Comparison of ENCODE assay signal across 1 cellular context in the genomic region with DNA sequence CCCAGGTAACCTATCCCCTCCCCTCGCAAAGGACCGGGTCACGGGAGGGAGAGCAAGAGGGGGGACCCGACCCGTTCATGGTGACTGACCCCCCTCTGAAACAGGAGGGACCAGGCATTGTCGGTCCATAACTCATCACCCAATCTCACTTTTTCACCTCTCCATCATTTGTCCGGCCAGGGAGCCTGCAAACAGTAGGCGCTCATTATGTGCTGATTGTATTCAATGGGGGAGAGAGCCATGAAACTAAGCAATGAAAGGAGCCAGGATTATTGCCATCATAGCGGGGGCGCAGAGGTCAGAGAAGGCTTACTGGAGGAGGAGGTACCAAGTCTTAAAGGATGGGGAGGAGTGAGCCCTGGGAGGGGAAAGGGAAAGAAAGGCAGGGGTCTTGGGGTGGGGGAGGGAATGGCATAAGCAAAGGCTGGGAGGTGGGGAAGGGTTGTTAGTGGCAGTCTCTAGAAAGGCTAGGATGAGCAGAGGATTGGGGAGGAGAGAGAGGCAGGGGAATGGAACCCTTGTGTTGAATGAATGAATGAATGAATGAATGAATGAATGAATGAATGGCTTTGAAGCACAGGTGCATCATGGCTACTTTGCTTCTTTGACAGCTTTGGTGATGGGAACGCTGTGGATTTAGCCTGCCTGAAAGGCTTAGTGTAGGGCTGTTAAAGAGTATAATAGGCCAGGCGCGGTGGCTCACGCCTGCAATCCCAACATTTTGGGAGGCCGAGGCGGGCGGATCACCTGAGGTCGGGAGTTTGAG.
TF ChIP-seq lines count a peak whose summit lies in the region.

No MANE protein-coding gene starts in this region.

TF ChIP-seq in GM12878, 131 proteins besides CTCF, POLR2A, EP300 and RAD21:
- TF ChIP-seq, protein P1, sequence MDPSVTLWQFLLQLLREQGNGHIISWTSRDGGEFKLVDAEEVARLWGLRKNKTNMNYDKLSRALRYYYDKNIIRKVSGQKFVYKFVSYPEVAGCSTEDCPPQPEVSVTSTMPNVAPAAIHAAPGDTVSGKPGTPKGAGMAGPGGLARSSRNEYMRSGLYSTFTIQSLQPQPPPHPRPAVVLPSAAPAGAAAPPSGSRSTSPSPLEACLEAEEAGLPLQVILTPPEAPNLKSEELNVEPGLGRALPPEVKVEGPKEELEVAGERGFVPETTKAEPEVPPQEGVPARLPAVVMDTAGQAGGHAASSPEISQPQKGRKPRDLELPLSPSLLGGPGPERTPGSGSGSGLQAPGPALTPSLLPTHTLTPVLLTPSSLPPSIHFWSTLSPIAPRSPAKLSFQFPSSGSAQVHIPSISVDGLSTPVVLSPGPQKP (IDR thresholded peaks at IDR 0.05; ENCODE audit: low read depth, low read length): no peak
- TF ChIP-seq YY1 (IDR thresholded peaks at IDR 0.05; ENCODE audit: low read depth, low read length) (peak; percentile 4; the same call in 1 of the 2 replicates), RBBP5 (conservative IDR thresholded peaks at IDR 0.05) (no peak), SPI1 (IDR thresholded peaks at IDR 0.05; ENCODE audit: borderline replicate concordance, insufficient read depth, low read depth, low read length) (no peak), RUNX3 (IDR thresholded peaks at IDR 0.05; ENCODE audit: low read length) (no peak), NFIC (IDR thresholded peaks at IDR 0.05; ENCODE audit: low read depth, low read length) (no peak), ZNF622 (IDR thresholded peaks at IDR 0.05) (no peak), YBX1 (IDR thresholded peaks at IDR 0.05) (no peak), MXI1 (IDR thresholded peaks at IDR 0.05; ENCODE audit: low read depth, low read length) (no peak), HDAC2 (IDR thresholded peaks at IDR 0.05) (no peak), CBFB (IDR thresholded peaks at IDR 0.05; ENCODE audit: low read depth) (no peak), POLR2AphosphoS5 (IDR thresholded peaks at IDR 0.05; ENCODE audit: low read length) (0 out of 2 replicates have a peak, but pooled peaks have one; percentile 3), ZNF24 (IDR thresholded peaks at IDR 0.05) (peak; percentile 96)
- TF ChIP-seq, protein P2, sequence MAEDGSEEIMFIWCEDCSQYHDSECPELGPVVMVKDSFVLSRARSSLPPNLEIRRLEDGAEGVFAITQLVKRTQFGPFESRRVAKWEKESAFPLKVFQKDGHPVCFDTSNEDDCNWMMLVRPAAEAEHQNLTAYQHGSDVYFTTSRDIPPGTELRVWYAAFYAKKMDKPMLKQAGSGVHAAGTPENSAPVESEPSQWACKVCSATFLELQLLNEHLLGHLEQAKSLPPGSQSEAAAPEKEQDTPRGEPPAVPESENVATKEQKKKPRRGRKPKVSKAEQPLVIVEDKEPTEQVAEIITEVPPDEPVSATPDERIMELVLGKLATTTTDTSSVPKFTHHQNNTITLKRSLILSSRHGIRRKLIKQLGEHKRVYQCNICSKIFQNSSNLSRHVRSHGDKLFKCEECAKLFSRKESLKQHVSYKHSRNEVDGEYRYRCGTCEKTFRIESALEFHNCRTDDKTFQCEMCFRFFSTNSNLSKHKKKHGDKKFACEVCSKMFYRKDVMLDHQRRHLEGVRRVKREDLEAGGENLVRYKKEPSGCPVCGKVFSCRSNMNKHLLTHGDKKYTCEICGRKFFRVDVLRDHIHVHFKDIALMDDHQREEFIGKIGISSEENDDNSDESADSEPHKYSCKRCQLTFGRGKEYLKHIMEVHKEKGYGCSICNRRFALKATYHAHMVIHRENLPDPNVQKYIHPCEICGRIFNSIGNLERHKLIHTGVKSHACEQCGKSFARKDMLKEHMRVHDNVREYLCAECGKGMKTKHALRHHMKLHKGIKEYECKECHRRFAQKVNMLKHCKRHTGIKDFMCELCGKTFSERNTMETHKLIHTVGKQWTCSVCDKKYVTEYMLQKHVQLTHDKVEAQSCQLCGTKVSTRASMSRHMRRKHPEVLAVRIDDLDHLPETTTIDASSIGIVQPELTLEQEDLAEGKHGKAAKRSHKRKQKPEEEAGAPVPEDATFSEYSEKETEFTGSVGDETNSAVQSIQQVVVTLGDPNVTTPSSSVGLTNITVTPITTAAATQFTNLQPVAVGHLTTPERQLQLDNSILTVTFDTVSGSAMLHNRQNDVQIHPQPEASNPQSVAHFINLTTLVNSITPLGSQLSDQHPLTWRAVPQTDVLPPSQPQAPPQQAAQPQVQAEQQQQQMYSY (CRISPR knock-in tag; IDR thresholded peaks at IDR 0.05): no peak
- TF ChIP-seq, protein P3, sequence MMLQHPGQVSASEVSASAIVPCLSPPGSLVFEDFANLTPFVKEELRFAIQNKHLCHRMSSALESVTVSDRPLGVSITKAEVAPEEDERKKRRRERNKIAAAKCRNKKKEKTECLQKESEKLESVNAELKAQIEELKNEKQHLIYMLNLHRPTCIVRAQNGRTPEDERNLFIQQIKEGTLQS (IDR thresholded peaks at IDR 0.05; ENCODE audit: borderline replicate concordance, extremely low read depth, low read depth, low read length): no peak
